Comparison of ENCODE assay signal across 1 cellular context in genomic region chr16:57109500-57110105, GRCh38.
A peak's percentile ranks its signal among the peaks of the same experiment; 100 is the strongest.
TF ChIP-seq lines count a peak whose summit lies in the region.

No MANE protein-coding gene starts in this region.

TF ChIP-seq in K562, 482 proteins besides CTCF, POLR2A, EP300 and RAD21 (continued from another document):
- no peak for TF ChIP-seq TRIM25 (IDR thresholded peaks at IDR 0.05; ENCODE audit: borderline replicate concordance)
- no peak for TF ChIP-seq THAP7 (CRISPR knock-in tag; IDR thresholded peaks at IDR 0.05)
- TF ChIP-seq ZNF140 (CRISPR knock-in tag; IDR thresholded peaks at IDR 0.05), result no peak
- no peak for TF ChIP-seq ZNF146 (CRISPR knock-in tag; IDR thresholded peaks at IDR 0.05; ENCODE audit: unreplicated experiment)
- TF ChIP-seq PHB (CRISPR knock-in tag; IDR thresholded peaks at IDR 0.05), result no peak
- no peak for TF ChIP-seq NR2C2 (CRISPR knock-in tag; IDR thresholded peaks at IDR 0.05)
- peak; percentile 70 for TF ChIP-seq NR2C2 (tag; IDR thresholded peaks at IDR 0.05)
- no peak for TF ChIP-seq MIER1 (IDR thresholded peaks at IDR 0.05; ENCODE audit: low read depth)
- TF ChIP-seq KLF6 (CRISPR knock-in tag; IDR thresholded peaks at IDR 0.05; ENCODE audit: borderline replicate concordance), result peak; percentile 94
- TF ChIP-seq RBM39 (optimal IDR thresholded peaks at IDR 0.05; ENCODE audit: low read depth, low read length), result no peak
